28 cellular contexts compared by ENCODE assay signal in genomic region chr3:123728991-123729390, GRCh38.
"Had no signal": no experiment of that assay in that cellular context is flagged by ENCODE, and none has a peak within 500 bp of the region (broad histone marks: within the 10 kb centered on the region; RNA-seq: fewer than 3 reads in every experiment).

No MANE protein-coding gene starts in this region.

- H3K4me3 ChIP-seq: neural progenitor cell, ovary, psoas muscle, right lobe of liver, sigmoid colon, stomach, thoracic aorta, thyroid gland, tibial nerve, upper lobe of left lung, vagina had no signal

- ATAC-seq: natural killer cell; psoas muscle; right cardiac atrium; right lobe of liver; stimulated activated effector memory CD8-positive, alpha-beta T cell treated with anti-CD3 and anti-CD28 coated beads, Interleukin-12 subunit alpha, Interleukin-12 subunit beta, amount 100 ng/mL, for 72 hours; stimulated activated naive B cell treated with anti-CD40 and anti-IgM and Interleukin-4, amounts not matched to agents 10 μg/mL and 1 μg/mL and 100 μg/mL, for 72 hours had no signal

- H3K27ac ChIP-seq: neural progenitor cell, ovary, parathyroid adenoma, psoas muscle, right lobe of liver, sigmoid colon, stomach, thyroid gland, tibial nerve, upper lobe of left lung, vagina had no signal

- H3K36me3 Mint-ChIP-seq: natural killer cell; stimulated activated effector memory CD8-positive, alpha-beta T cell treated with anti-CD3 and anti-CD28 coated beads, Interleukin-12 subunit alpha, Interleukin-12 subunit beta, amount 100 ng/mL, for 72 hours; stimulated activated naive B cell treated with anti-CD40 and anti-IgM and Interleukin-4, amounts not matched to agents 10 μg/mL and 1 μg/mL and 100 μg/mL, for 72 hours had no signal

- H3K4me1 Mint-ChIP-seq: natural killer cell; nephron; stimulated activated effector memory CD8-positive, alpha-beta T cell treated with anti-CD3 and anti-CD28 coated beads, Interleukin-12 subunit alpha, Interleukin-12 subunit beta, amount 100 ng/mL, for 72 hours; stimulated activated naive B cell treated with anti-CD40 and anti-IgM and Interleukin-4, amounts not matched to agents 10 μg/mL and 1 μg/mL and 100 μg/mL, for 72 hours had no signal

- H3K4me1 ChIP-seq: neural progenitor cell, parathyroid adenoma, psoas muscle, right lobe of liver, thyroid gland, tibial nerve, upper lobe of left lung, vagina had no signal

- H3K9me3 Mint-ChIP-seq: natural killer cell; nephron; neural progenitor cell; stimulated activated effector memory CD8-positive, alpha-beta T cell treated with anti-CD3 and anti-CD28 coated beads, Interleukin-12 subunit alpha, Interleukin-12 subunit beta, amount 100 ng/mL, for 72 hours; stimulated activated naive B cell treated with anti-CD40 and anti-IgM and Interleukin-4, amounts not matched to agents 10 μg/mL and 1 μg/mL and 100 μg/mL, for 72 hours; stimulated activated naive CD8-positive, alpha-beta T cell treated with anti-CD3 and anti-CD28 coated beads, Interleukin-15, Interleukin-2, amounts not matched to agents 100 ng/mL and 50 ng/mL, for 24 hours had no signal

- H3K9me3 ChIP-seq: ovary, psoas muscle, right lobe of liver, sigmoid colon, stomach, thoracic aorta, thyroid gland, tibial nerve, upper lobe of left lung, vagina had no signal

- H3K27ac Mint-ChIP-seq: natural killer cell; nephron; neural progenitor cell; progenitor cell of endocrine pancreas; stimulated activated effector memory CD8-positive, alpha-beta T cell treated with anti-CD3 and anti-CD28 coated beads, Interleukin-12 subunit alpha, Interleukin-12 subunit beta, amount 100 ng/mL, for 72 hours; stimulated activated naive B cell treated with anti-CD40 and anti-IgM and Interleukin-4, amounts not matched to agents 10 μg/mL and 1 μg/mL and 100 μg/mL, for 72 hours; stimulated activated naive CD8-positive, alpha-beta T cell treated with anti-CD3 and anti-CD28 coated beads, Interleukin-15, Interleukin-2, amounts not matched to agents 100 ng/mL and 50 ng/mL, for 24 hours had no signal

- H3K27me3 ChIP-seq: neural progenitor cell, ovary, right lobe of liver, sigmoid colon, thyroid gland, tibial nerve, upper lobe of left lung, vagina had no signal

- H3K36me3 ChIP-seq: neural progenitor cell, ovary, sigmoid colon, stomach, thyroid gland, tibial nerve, upper lobe of left lung, vagina had no signal

- DNase-seq: natural killer cell; occipital lobe; ovary; posterior cingulate gyrus; psoas muscle; right cardiac atrium; right lobe of liver; sigmoid colon; small intestine; stimulated activated CD4-positive, alpha-beta T cell treated with anti-CD3 and anti-CD28 coated beads, Interleukin-15, amount 100 ng/mL, for 24 hours; stimulated activated CD4-positive, alpha-beta T cell treated with anti-CD3 and anti-CD28 coated beads, Interleukin-2, amount 100 ng/mL, for 24 hours; stimulated activated CD4-positive, alpha-beta T cell treated with anti-CD3 and anti-CD28 coated beads, Interleukin-2, amount 100 ng/mL, for 48 hours; stimulated activated CD4-positive, alpha-beta T cell treated with anti-CD3 and anti-CD28 coated beads, Interleukin-4, amount 100 ng/mL, for 24 hours; stimulated activated naive B cell treated with anti-CD40 and anti-IgM and Interleukin-4, amounts not matched to agents 10 μg/mL and 1 μg/mL and 100 μg/mL, for 72 hours; stimulated activated naive CD4-positive, alpha-beta T cell treated with Interleukin-2 at 50 U/mL for 16 hours; stomach; thyroid gland; trophoblast cell; upper lobe of left lung had no signal

- H3K4me2 ChIP-seq: neural progenitor cell had no signal

- H2AFZ ChIP-seq: neural progenitor cell, parathyroid adenoma had no signal

- H3K27me3 Mint-ChIP-seq: stimulated activated naive B cell treated with anti-CD40 and anti-IgM and Interleukin-4, amounts not matched to agents 10 μg/mL and 1 μg/mL and 100 μg/mL, for 72 hours; stimulated activated naive CD8-positive, alpha-beta T cell treated with anti-CD3 and anti-CD28 coated beads, Interleukin-15, Interleukin-2, amounts not matched to agents 100 ng/mL and 50 ng/mL, for 24 hours had no signal

- H3K9ac ChIP-seq: neural progenitor cell, parathyroid adenoma had no signal

- H3K4me3 Mint-ChIP-seq: natural killer cell; nephron; neural progenitor cell; stimulated activated effector memory CD8-positive, alpha-beta T cell treated with anti-CD3 and anti-CD28 coated beads, Interleukin-12 subunit alpha, Interleukin-12 subunit beta, amount 100 ng/mL, for 72 hours; stimulated activated naive B cell treated with anti-CD40 and anti-IgM and Interleukin-4, amounts not matched to agents 10 μg/mL and 1 μg/mL and 100 μg/mL, for 72 hours; stimulated activated naive CD8-positive, alpha-beta T cell treated with anti-CD3 and anti-CD28 coated beads, Interleukin-15, Interleukin-2, amounts not matched to agents 100 ng/mL and 50 ng/mL, for 24 hours had no signal
